In the genomic region with DNA sequence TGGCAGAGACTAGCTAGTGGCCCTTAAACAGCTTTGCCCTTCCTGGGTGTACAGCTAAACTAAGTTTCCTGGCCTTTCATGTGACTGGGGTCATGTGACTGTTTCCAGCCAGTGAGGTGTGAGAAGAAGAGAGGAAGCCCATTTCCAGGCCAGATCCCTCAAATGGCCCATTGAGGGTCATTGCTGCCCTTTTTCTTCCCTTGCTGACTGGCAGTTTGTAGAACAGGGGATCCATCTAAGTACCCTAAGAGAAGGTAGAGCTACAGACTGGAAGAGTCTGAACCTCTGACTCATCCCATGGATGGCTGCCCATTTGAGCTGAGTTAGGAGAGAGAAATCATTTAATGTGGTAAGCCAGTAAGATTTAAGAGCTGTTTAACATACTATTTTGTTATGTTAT, we compare ENCODE assay signal across 8 cellular contexts. TPM values are rescaled to one million over a fixed set of nuclear protein-coding genes. Genes with fewer than 3 reads are reported as not detected.
DNase-seq lines count a peak whose midpoint lies in the region; ATAC-seq and TF ChIP-seq lines count a peak whose summit lies in the region.

No MANE protein-coding gene starts in this region.

- in situ Hi-C loops in astrocyte of the spinal cord (cut with HindIII; ENCODE audit: low sequenced_read_pairs): no loop called here

- CTCF ChIA-PET in naive thymus-derived CD4-positive, alpha-beta T cell (lab: Charles Lee): interaction anchor here (0.6 to 1.8 kb wide), 7 partner anchors 9 to 217 kb away, joined by 3 to 7 read pairs (median 4); a partner anchor contains a TSS

- H3K27me3 Mint-ChIP-seq in naive thymus-derived CD4-positive, alpha-beta T cell: peaks cover 0 to 11% (median 4%) of the 10 kb centered on the region in 5 donors

- H3K9me3 Mint-ChIP-seq in naive thymus-derived CD4-positive, alpha-beta T cell: peaks cover 0 to 6% (median 0%) of the 10 kb centered on the region in 11 donors

- H3K27me3 ChIP-seq in naive thymus-derived CD4-positive, alpha-beta T cell (ENCODE audit: control insufficient read depth in 2 of 2, insufficient read depth in 2 of 2, low read length in 2 of 2): no peaks in the 10 kb centered on the region

- TF ChIP-seq CTCF in astrocyte of the spinal cord (IDR thresholded peaks at IDR 0.05; ENCODE audit: low read depth, low read length): no peak

- H3K27ac ChIP-seq in naive thymus-derived CD4-positive, alpha-beta T cell (ENCODE audit: low read depth, low read length): no peak overlapping the region

- H3K4me3 ChIP-seq in astrocyte of the spinal cord (ENCODE audit: low read depth, low read length): no peak overlapping the region
- no peak overlapping the region for H3K4me3 ChIP-seq in naive thymus-derived CD4-positive, alpha-beta T cell (ENCODE audit: low read length)

- H3K4me1 Mint-ChIP-seq in naive thymus-derived CD4-positive, alpha-beta T cell: peaks cover 33 to 62% (median 47%) of the 10 kb centered on the region in 7 donors

- DNase-seq in EL (peak; percentile 89), NCI-H226 (peak; percentile 70), astrocyte of the spinal cord (ENCODE audit: low read depth, low spot score) (peak; percentile 92), NCI-H526 treated with DMSO at 0.1 percent for 48 hours (lab: John Stamatoyannopoulos, UW) (no peak), NCI-H128 (lab: John Stamatoyannopoulos, UW; ENCODE audit: unreplicated experiment) (no peak)
- DNase-seq in naive thymus-derived CD4-positive, alpha-beta T cell: no peak

- peaks cover 0 to 7% (median 0%) of the 10 kb centered on the region in 3 experiments for H3K36me3 ChIP-seq in naive thymus-derived CD4-positive, alpha-beta T cell (ENCODE audit: control insufficient read depth in 2 of 3, insufficient read depth in 3 of 3, low read length in 3 of 3)

- POLR2A ChIA-PET in naive thymus-derived CD4-positive, alpha-beta T cell (lab: Charles Lee): interaction anchor here (0.5 to 1.3 kb wide), 4 partner anchors 31 to 146 kb away, joined by 3 to 5 read pairs (median 4); a partner anchor contains a TSS

- peak overlapping the region in 8 of 9 donors; percentile 55 to 96 (median 78) for H3K27ac Mint-ChIP-seq in naive thymus-derived CD4-positive, alpha-beta T cell

- H3K9me3 ChIP-seq in naive thymus-derived CD4-positive, alpha-beta T cell (ENCODE audit: control insufficient read depth in 2 of 3, low read length in 3 of 3): no peaks in the 10 kb centered on the region

- H3K36me3 Mint-ChIP-seq in naive thymus-derived CD4-positive, alpha-beta T cell: peaks cover 3 to 26% (median 7%) of the 10 kb centered on the region in 5 donors

- intact Hi-C loops in naive thymus-derived CD4-positive, alpha-beta T cell (cut with micrococcal nuclease): no loop called here

- H3K4me3 Mint-ChIP-seq in naive thymus-derived CD4-positive, alpha-beta T cell: peak overlapping the region in 7 of 10 donors; percentile 26 to 87 (median 63)

- H3K4me1 ChIP-seq in naive thymus-derived CD4-positive, alpha-beta T cell (ENCODE audit: control insufficient read depth in 2 of 2, insufficient read depth in 2 of 2, low read length in 2 of 2): peaks cover 42 to 48% of the 10 kb centered on the region in 2 donors

- no peak for ATAC-seq in naive thymus-derived CD4-positive, alpha-beta T cell
- ATAC-seq in HG03045 (IDR thresholded peaks at IDR 0.05; ENCODE audit: unreplicated experiment): no peak
- ATAC-seq in GM21717 (IDR thresholded peaks at IDR 0.05; ENCODE audit: unreplicated experiment): no peak

RNA-seq across cellular contexts. Expression of a gene that starts 2.8 kb away (rescaled TPM):
- 1 to 10 TPM; 3.4 to 4.2 (median 4.0) TPM for total RNA-seq in naive thymus-derived CD4-positive, alpha-beta T cell
- 1 to 10 TPM; 5.9 to 7.3 TPM for polyA plus RNA-seq in naive thymus-derived CD4-positive, alpha-beta T cell

RNA-seq across cellular contexts. Expression of a gene that starts 6.9 kb away (rescaled TPM):
- 1 to 10 TPM; 5.1 to 9.5 (median 8.4) TPM for total RNA-seq in naive thymus-derived CD4-positive, alpha-beta T cell
- 10 to 100 TPM in 1 of 2 donors, 1 to 10 TPM in 1; 5.9 to 14.8 TPM for polyA plus RNA-seq in naive thymus-derived CD4-positive, alpha-beta T cell

RNA-seq across cellular contexts. Expression of a gene that starts 22.0 kb away (rescaled TPM):
- 10 to 100 TPM in 4 of 5 experiments, 1 to 10 TPM in 1; 2.6 to 31.0 (median 13.7) TPM for total RNA-seq in naive thymus-derived CD4-positive, alpha-beta T cell
- polyA plus RNA-seq in naive thymus-derived CD4-positive, alpha-beta T cell: 1 to 10 TPM in 1 of 2 donors, under 1 TPM in 1; 0.92 to 1.0 TPM

RNA-seq across cellular contexts. Expression of a gene that starts 30.9 kb away (rescaled TPM):
- 10 to 100 TPM; 17.6 to 87.4 (median 84.3) TPM for total RNA-seq in naive thymus-derived CD4-positive, alpha-beta T cell
- 10 to 100 TPM in 1 of 2 donors, 1 to 10 TPM in 1; 10.0 to 19.6 TPM for polyA plus RNA-seq in naive thymus-derived CD4-positive, alpha-beta T cell

RNA-seq across cellular contexts. Expression of a gene that starts 31.2 kb away (rescaled TPM):
- 10 to 100 TPM; 19.5 to 36.7 (median 29.5) TPM for total RNA-seq in naive thymus-derived CD4-positive, alpha-beta T cell
- polyA plus RNA-seq in naive thymus-derived CD4-positive, alpha-beta T cell: 10 to 100 TPM; 66.7 to 81.0 TPM

Comparison
In these comparisons a context has a peak if more than half of its experiments do, and no peak if none do; other contexts are left out.
1. DNase-seq: peak in EL (single experiment), NCI-H226 (single experiment) and astrocyte of the spinal cord (single experiment); none in naive thymus-derived CD4-positive, alpha-beta T cell (0 of 9), NCI-H526 treated with DMSO at 0.1 percent for 48 hours (single experiment) and NCI-H128 (single experiment).